Comparison of ENCODE assay signal across 27 cellular contexts in the genomic region with DNA sequence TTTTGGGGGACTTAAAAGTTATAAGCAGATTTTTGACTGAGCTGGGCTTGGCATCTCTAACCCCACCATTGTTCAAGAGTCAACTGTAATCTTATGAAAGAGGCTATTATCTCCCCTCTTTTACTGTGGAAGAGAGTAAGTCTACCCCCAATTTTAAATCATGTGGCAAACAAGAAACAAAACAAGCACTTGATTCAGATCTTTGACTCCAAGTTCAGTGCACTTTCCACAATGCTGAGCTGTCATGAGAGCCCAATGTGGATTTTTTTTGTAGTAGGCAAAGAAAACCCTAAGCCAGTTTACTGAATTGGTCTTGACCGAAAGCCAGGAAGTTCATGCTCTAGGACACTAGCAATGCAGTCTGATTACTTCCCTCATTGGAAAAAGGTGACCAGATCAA.
"Had no signal": no experiment of that assay in that cellular context is flagged by ENCODE, and none has a peak within 500 bp of the region (broad histone marks: within the 10 kb centered on the region; RNA-seq: fewer than 3 reads in every experiment).

No MANE protein-coding gene starts in this region.

- H3K9me3 Mint-ChIP-seq: stimulated activated memory B cell treated with anti-CD40 and anti-IgM and Interleukin-4, amounts not matched to agents 10 μg/mL and 1 μg/mL and 100 μg/mL, for 72 hours had no signal

- ATAC-seq: heart left ventricle; left colon; left lung; lower lobe of right lung; natural killer cell; pancreas; stimulated activated memory B cell treated with anti-CD40 and anti-IgM and Interleukin-4, amounts not matched to agents 10 μg/mL and 1 μg/mL and 100 μg/mL, for 72 hours; stimulated activated naive CD8-positive, alpha-beta T cell treated with anti-CD3 and anti-CD28 coated beads, Interleukin-15, Interleukin-2, amounts not matched to agents 100 U/mL and 50 U/mL, for 24 hours; upper lobe of right lung had no signal

- H3K4me1 Mint-ChIP-seq: immature natural killer cell; naive B cell; natural killer cell; stimulated activated memory B cell treated with anti-CD40 and anti-IgM and Interleukin-4, amounts not matched to agents 10 μg/mL and 1 μg/mL and 100 μg/mL, for 72 hours had no signal

- H3K27me3 Mint-ChIP-seq: stimulated activated memory B cell treated with anti-CD40 and anti-IgM and Interleukin-4, amounts not matched to agents 10 μg/mL and 1 μg/mL and 100 μg/mL, for 72 hours had no signal

- H3K4me3 ChIP-seq: heart left ventricle, left lung, lower lobe of right lung, pancreas, sigmoid colon, stomach, testis, thyroid gland, transverse colon, upper lobe of right lung had no signal

- DNase-seq: heart left ventricle; hypothalamus; immature natural killer cell; kidney; left colon; left lung; lower lobe of right lung; mammary epithelial cell; mesendoderm; naive B cell; natural killer cell; pancreas; retina; sigmoid colon; small intestine; stimulated activated CD4-positive, alpha-beta T cell treated with anti-CD3 and anti-CD28 coated beads, Interleukin-1b, Interleukin-23, amount 100 ng/mL, for 48 hours; stimulated activated CD4-positive, alpha-beta T cell treated with anti-CD3 and anti-CD28 coated beads, Interleukin-2, amount 100 ng/mL, for 48 hours; stimulated activated CD4-positive, alpha-beta T cell treated with anti-CD3 and anti-CD28 coated beads, Interleukin-4, amount 100 ng/mL, for 4 hours; stimulated activated CD8-positive, alpha-beta memory T cell treated with anti-CD3 and anti-CD28 coated beads, Interleukin-4, amount 100 ng/mL, for 48 hours; stimulated activated naive CD8-positive, alpha-beta T cell treated with anti-CD3 and anti-CD28 coated beads, Interleukin-15, Interleukin-2, amounts not matched to agents 100 U/mL and 50 U/mL, for 24 hours; stomach; testis; thyroid gland; transverse colon; upper lobe of right lung had no signal

- H3K27ac Mint-ChIP-seq: immature natural killer cell; mesothelial cell of epicardium; naive B cell; natural killer cell; stimulated activated memory B cell treated with anti-CD40 and anti-IgM and Interleukin-4, amounts not matched to agents 10 μg/mL and 1 μg/mL and 100 μg/mL, for 72 hours had no signal

- H3K9me3 ChIP-seq: left lung, lower lobe of right lung, pancreas, sigmoid colon, testis, thyroid gland, transverse colon, upper lobe of right lung had no signal

- H3K36me3 ChIP-seq: heart left ventricle, left lung, lower lobe of right lung, pancreas, sigmoid colon, stomach, thyroid gland, transverse colon, upper lobe of right lung had no signal

- H3K4me3 Mint-ChIP-seq: immature natural killer cell; mesothelial cell of epicardium; naive B cell; natural killer cell; stimulated activated memory B cell treated with anti-CD40 and anti-IgM and Interleukin-4, amounts not matched to agents 10 μg/mL and 1 μg/mL and 100 μg/mL, for 72 hours had no signal

- H3K27ac ChIP-seq: heart left ventricle, left lung, lower lobe of right lung, pancreas, stomach, testis, thyroid gland, transverse colon, upper lobe of right lung had no signal

- H3K36me3 Mint-ChIP-seq: mesothelial cell of epicardium; naive B cell; natural killer cell; stimulated activated memory B cell treated with anti-CD40 and anti-IgM and Interleukin-4, amounts not matched to agents 10 μg/mL and 1 μg/mL and 100 μg/mL, for 72 hours had no signal

- H3K27me3 ChIP-seq: left lung, pancreas, sigmoid colon, stomach, testis, thyroid gland, transverse colon, upper lobe of right lung had no signal

- H3K4me1 ChIP-seq: heart left ventricle, left lung, lower lobe of right lung, pancreas, stomach, testis, thyroid gland, transverse colon, upper lobe of right lung had no signal
